In genomic region chr14:35147186-35147585, GRCh38 we compare ENCODE assay signal across 11 cellular contexts.
"Had no signal": no experiment of that assay in that cellular context is flagged by ENCODE, and none has a peak within 500 bp of the region (broad histone marks: within the 10 kb centered on the region; RNA-seq: fewer than 3 reads in every experiment).

No MANE protein-coding gene starts in this region.

- H2AFZ ChIP-seq: GM23248, GM23338 had no signal

- H3K4me2 ChIP-seq: GM23338 had no signal

- ATAC-seq: GM23338, HCT116 had no signal

- H3K4me1 ChIP-seq: HAP-1 had no signal

- FAIRE-seq: H1, H54 had no signal

- H3K27ac ChIP-seq: GM23248 had no signal

- H3K9ac ChIP-seq: GM23248 had no signal

- DNase-seq: GM23248, GOT3, H7, H9, HCEC 1CT, HFFc6 had no signal

- H3K9me3 ChIP-seq: HAP-1 had no signal

- H3K4me3 ChIP-seq: GM23248, GM23338, HAP-1 had no signal
